In the genomic region with DNA sequence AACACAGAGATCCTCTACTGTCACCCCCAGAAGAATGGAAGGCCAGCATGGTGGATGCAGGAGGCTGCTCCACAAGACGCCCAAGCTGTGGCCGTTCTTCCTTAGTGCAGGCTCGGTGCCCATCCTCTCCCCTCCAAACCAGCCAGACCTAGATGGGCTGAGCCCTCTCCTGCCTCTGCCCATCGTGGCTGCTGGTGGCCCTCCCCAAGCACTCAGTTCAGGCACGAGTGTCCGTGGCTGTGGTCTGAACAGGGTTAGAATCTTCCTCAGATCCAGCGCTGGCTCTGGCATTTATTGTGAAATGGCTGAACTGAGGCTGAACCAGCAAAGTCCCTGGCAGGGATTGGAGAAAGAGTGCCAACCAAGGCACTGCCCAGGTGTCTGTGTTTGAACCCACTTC, we compare ENCODE assay signal across 27 cellular contexts. TPM values are rescaled to one million over a fixed set of nuclear protein-coding genes. Genes with fewer than 3 reads are reported as not detected.
DNase-seq lines count a peak whose midpoint lies in the region; ATAC-seq, FAIRE-seq and TF ChIP-seq lines count a peak whose summit lies in the region.
"Had no signal": no experiment of that assay in that cellular context is flagged by ENCODE, and none has a peak within 500 bp of the region (broad histone marks: within the 10 kb centered on the region; RNA-seq: fewer than 3 reads in every experiment).

No MANE protein-coding gene starts in this region.

- peaks cover 0 to 2% (median 0%) of the 10 kb centered on the region in 7 donors for H3K9me3 Mint-ChIP-seq in CD14-positive monocyte
- H3K9me3 Mint-ChIP-seq: brain had no signal

- WGBS in adrenal gland, 4 donors = 78 to 85% (median 79%) methylated on average over 1 to 7 of the region's 7 CpGs
- WGBS in psoas muscle, 3 donors = 61 to 85% (median 65%) methylated on average over 7 of the region's 7 CpGs

- no peak overlapping the region for H3K27ac Mint-ChIP-seq in CD14-positive monocyte
- H3K27ac Mint-ChIP-seq: activated CD4-positive, alpha-beta memory T cell treated with anti-CD3 and anti-CD28 coated beads, Interleukin-2, amount 10 ng/mL, durations not matched to agents 7 days and 5 days; brain; stimulated activated naive B cell treated with anti-CD40 and anti-IgM and Interleukin-4, amounts not matched to agents 10 μg/mL and 1 μg/mL and 100 μg/mL, for 72 hours; T-helper 1 cell treated with Interleukin-12 subunit alpha and Interleukin-12 subunit beta and Interleukin-4 antibody, amounts not matched to agents 30 μg/mL and 1 μg/mL, for 36 hours had no signal

- H3K4me3 ChIP-seq in adrenal gland = no peak overlapping the region
- no peak overlapping the region for H3K4me3 ChIP-seq in kidney (ENCODE audit: low read length in 2 of 2)
- no peak overlapping the region for H3K4me3 ChIP-seq in psoas muscle

- no peak for TF ChIP-seq POLR2A in adrenal gland (IDR thresholded peaks at IDR 0.05)

- no peaks in the 10 kb centered on the region for H3K36me3 ChIP-seq in adrenal gland (replicated peaks in 1 of 2)
- peaks cover 5 to 7% of the 10 kb centered on the region in 2 donors for H3K36me3 ChIP-seq in kidney (ENCODE audit: control insufficient read depth in 1 of 2, insufficient read depth in 2 of 2, low read length in 2 of 2)
- H3K36me3 ChIP-seq in psoas muscle (ENCODE audit: insufficient read depth in 1 of 2, low read depth in 1 of 2) = peaks cover 3 to 97% of the 10 kb centered on the region in 2 donors

- H3K4me3 Mint-ChIP-seq in CD14-positive monocyte = no peak overlapping the region
- H3K4me3 Mint-ChIP-seq: activated CD4-positive, alpha-beta memory T cell treated with anti-CD3 and anti-CD28 coated beads, Interleukin-2, amount 10 ng/mL, durations not matched to agents 7 days and 5 days; brain; stimulated activated naive B cell treated with anti-CD40 and anti-IgM and Interleukin-4, amounts not matched to agents 10 μg/mL and 1 μg/mL and 100 μg/mL, for 72 hours; T-helper 1 cell treated with Interleukin-12 subunit alpha and Interleukin-12 subunit beta and Interleukin-4 antibody, amounts not matched to agents 30 μg/mL and 1 μg/mL, for 36 hours had no signal

- no peak overlapping the region for H3K9ac ChIP-seq in kidney (ENCODE audit: low read length in 2 of 2)
- H3K9ac ChIP-seq: KMS-11, SK-N-SH had no signal

- H3K27me3 ChIP-seq in adrenal gland = no peaks in the 10 kb centered on the region
- no peaks in the 10 kb centered on the region for H3K27me3 ChIP-seq in psoas muscle (ENCODE audit: insufficient read depth in 3 of 3, low read length in 2 of 3)

- H3K27me3 Mint-ChIP-seq in CD14-positive monocyte (ENCODE audit: low read depth in 3 of 3) = peaks cover 0 to 2% (median 0%) of the 10 kb centered on the region in 3 donors
- H3K27me3 Mint-ChIP-seq: activated CD4-positive, alpha-beta memory T cell treated with anti-CD3 and anti-CD28 coated beads, Interleukin-2, amount 10 ng/mL, durations not matched to agents 7 days and 5 days; stimulated activated naive B cell treated with anti-CD40 and anti-IgM and Interleukin-4, amounts not matched to agents 10 μg/mL and 1 μg/mL and 100 μg/mL, for 72 hours had no signal

- no peaks in the 10 kb centered on the region for H3K4me1 Mint-ChIP-seq in CD14-positive monocyte
- H3K4me1 Mint-ChIP-seq: activated CD4-positive, alpha-beta memory T cell treated with anti-CD3 and anti-CD28 coated beads, Interleukin-2, amount 10 ng/mL, durations not matched to agents 7 days and 5 days; brain; stimulated activated naive B cell treated with anti-CD40 and anti-IgM and Interleukin-4, amounts not matched to agents 10 μg/mL and 1 μg/mL and 100 μg/mL, for 72 hours had no signal

- intact Hi-C loops in CD14-positive monocyte (cut with micrococcal nuclease) = no loop called here
- intact Hi-C loops in adrenal gland (cut with DNase I) = no loop called here
- intact Hi-C loops in kidney (cut with DNase I) = no loop called here
- intact Hi-C loops in psoas muscle (cut with DNase I) = no loop called here

- ATAC-seq in psoas muscle (no peak), GM21825 (IDR thresholded peaks at IDR 0.05; ENCODE audit: unreplicated experiment) (no peak)
- ATAC-seq: left colon; stimulated activated naive B cell treated with anti-CD40 and anti-IgM and Interleukin-4, amounts not matched to agents 10 μg/mL and 1 μg/mL and 100 μg/mL, for 72 hours had no signal

- no peak for FAIRE-seq in kidney (lab: Jason Lieb, UNC)
- FAIRE-seq: GM18507, TTC549 had no signal

- H3K4me1 ChIP-seq in adrenal gland (replicated peaks in 1 of 2) = no peaks in the 10 kb centered on the region
- no peaks in the 10 kb centered on the region for H3K4me1 ChIP-seq in kidney (ENCODE audit: control insufficient read depth in 1 of 2, insufficient read depth in 1 of 2, low read depth in 1 of 2, low read length in 2 of 2)
- peaks cover 10% of the 10 kb centered on the region for H3K4me1 ChIP-seq in psoas muscle

- H3K9me3 ChIP-seq in adrenal gland (replicated peaks in 1 of 3) (no peaks in the 10 kb centered on the region), kidney (ENCODE audit: control insufficient read depth in 1 of 2, low read length in 2 of 2) (no peaks in the 10 kb centered on the region), psoas muscle (no peaks in the 10 kb centered on the region)
- H3K9me3 ChIP-seq: SK-N-SH had no signal

- H3K27ac ChIP-seq in adrenal gland = no peak overlapping the region
- H3K27ac ChIP-seq in kidney (ENCODE audit: low read depth in 2 of 2, low read length in 2 of 2) = no peak overlapping the region
- H3K27ac ChIP-seq in psoas muscle = peak overlapping the region; percentile 25
- H3K27ac ChIP-seq: epithelial cell of prostate, KMS-11 had no signal

- DNase-seq in CD14-positive monocyte (ENCODE audit: low spot score) (peak; percentile 31), adrenal gland (peak in 4 of 7 donors; percentile 3 to 25 (median 4)), kidney (peak; percentile 29), psoas muscle (peak in 1 of 2 donors; percentile 45), LoVo (ENCODE audit: low spot score) (no peak)
- no peak for DNase-seq in stimulated activated CD4-positive, alpha-beta T cell treated with anti-CD3 and anti-CD28 coated beads, Interleukin-4, amount 100 ng/mL, for 4 hours
- DNase-seq in activated naive CD4-positive, alpha-beta T cell treated with Interleukin-2 at 50 U/mL for 16 hours = no peak
- DNase-seq: activated CD4-positive, alpha-beta memory T cell treated with anti-CD3 and anti-CD28 coated beads, Interleukin-2, amount 10 ng/mL, durations not matched to agents 7 days and 5 days; activated gamma-delta T cell; DMS79 treated with DMSO at 0.1 percent for 48 hours; effector CD4-positive, alpha-beta T cell; mesendoderm; NCI-H1436; NCI-H2107; nucleus accumbens; retina; SK-N-SH; stimulated activated CD4-positive, alpha-beta T cell treated with anti-CD3 and anti-CD28 coated beads, Interleukin-4, amount 100 ng/mL, for 24 hours; stimulated activated naive B cell treated with anti-CD40 and anti-IgM and Interleukin-4, amounts not matched to agents 10 μg/mL and 1 μg/mL and 100 μg/mL, for 72 hours had no signal

- no peak for TF ChIP-seq CTCF in CD14-positive monocyte (IDR thresholded peaks at IDR 0.05)
- no peak for TF ChIP-seq CTCF in adrenal gland (IDR thresholded peaks at IDR 0.05)
- TF ChIP-seq CTCF in kidney (IDR thresholded peaks at IDR 0.05; ENCODE audit: borderline replicate concordance, extremely low read depth, insufficient read depth) = no peak
- TF ChIP-seq CTCF in psoas muscle (IDR thresholded peaks at IDR 0.05) = no peak

- no peaks in the 10 kb centered on the region for H3K36me3 Mint-ChIP-seq in CD14-positive monocyte

RNA-seq across cellular contexts. Expression of a gene that starts 59.5 kb away (rescaled TPM):
- polyA plus RNA-seq in CD14-positive monocyte = 1 to 10 TPM; 9.1 to 9.4 TPM
- 10 to 100 TPM; 12.1 to 26.7 (median 19.1) TPM for total RNA-seq in adrenal gland
- polyA plus RNA-seq in adrenal gland = 10 to 100 TPM in 2 of 3 donors, 1 to 10 TPM in 1; 3.5 to 17.2 (median 12.8) TPM
- 24.2 TPM for total RNA-seq in kidney
- 10.9 TPM for polyA plus RNA-seq in kidney (ENCODE audit: insufficient read depth, low read depth, low replicate concordance)
- total RNA-seq in psoas muscle = 1 to 10 TPM; 2.8 to 4.5 (median 4.0) TPM
- 1 to 10 TPM; 3.1 to 6.3 (median 3.6) TPM for polyA plus RNA-seq in psoas muscle

Comparison
In these comparisons a context has a peak if more than half of its experiments do, and no peak if none do; other contexts are left out.
1. DNase-seq: peak in CD14-positive monocyte (single experiment), adrenal gland (4 of 7) and kidney (single experiment); none in LoVo (single experiment), stimulated activated CD4-positive, alpha-beta T cell treated with anti-CD3 and anti-CD28 coated beads, Interleukin-4, amount 100 ng/mL, for 4 hours (0 of 2) and activated naive CD4-positive, alpha-beta T cell treated with Interleukin-2 at 50 U/mL for 16 hours (single experiment).